Comparison of ENCODE assay signal across 9 cellular contexts in genomic region chr9:136053757-136054142, GRCh38. TPM values are rescaled to one million over a fixed set of nuclear protein-coding genes. Genes with fewer than 3 reads are reported as not detected.
DNase-seq lines count a peak whose midpoint lies in the region; ATAC-seq and TF ChIP-seq lines count a peak whose summit lies in the region.
"Had no signal": no experiment of that assay in that cellular context is flagged by ENCODE, and none has a peak within 500 bp of the region (broad histone marks: within the 10 kb centered on the region; RNA-seq: fewer than 3 reads in every experiment).

No MANE protein-coding gene starts in this region.

- peaks cover 6 to 8% of the 10 kb centered on the region in 2 experiments for H3K36me3 ChIP-seq in SK-N-SH (replicated peaks in 1 of 2; ENCODE audit: control insufficient read depth in 1 of 2, insufficient read depth in 2 of 2, low read length in 1 of 2)
- peaks cover 0 to 45% of the 10 kb centered on the region in 2 experiments for H3K36me3 ChIP-seq in mesenchymal stem cell (ENCODE audit: control insufficient read depth in 1 of 2, insufficient read depth in 2 of 2, low read depth in 1 of 2, low read length in 2 of 2)
- H3K36me3 ChIP-seq in tibial artery: peaks cover 6 to 14% (median 14%) of the 10 kb centered on the region in 3 donors

- H3K4me2 ChIP-seq in SK-N-SH: peak overlapping the region; percentile 99
- H3K4me2 ChIP-seq in mesenchymal stem cell (ENCODE audit: low read length, poor library complexity, severe bottlenecking): peak overlapping the region; percentile 80

- POLR2A ChIA-PET in SK-N-SH (lab: Yijun Ruan, JAX): no interaction called here

- H3K27me3 ChIP-seq in SK-N-SH (ENCODE audit: insufficient read depth) (no peaks in the 10 kb centered on the region), mesenchymal stem cell (ENCODE audit: control insufficient read depth in 1 of 2, insufficient read depth in 1 of 2, low read length in 2 of 2) (no peaks in the 10 kb centered on the region), tibial artery (no peaks in the 10 kb centered on the region)

- peak overlapping the region in 1 of 2 experiments; percentile 18 for H3K14ac ChIP-seq in mesenchymal stem cell (ENCODE audit: low read length in 2 of 2)

- H3K79me1 ChIP-seq in mesenchymal stem cell (replicated peaks; ENCODE audit: low read length, poor library complexity, severe bottlenecking): peaks cover 39% of the 10 kb centered on the region

- DNase-seq in SK-N-SH (peak; percentile 23), SW480 (ENCODE audit: low spot score) (peak; percentile 18), mesenchymal stem cell (no peak), tibial artery (no peak), T-helper 17 cell (no peak)
- DNase-seq: activated CD4-positive, alpha-beta T cell treated with anti-CD3 and anti-CD28 coated beads for 1 hour had no signal

- peak overlapping the region; percentile 45 for H4K8ac ChIP-seq in mesenchymal stem cell (ENCODE audit: low read length)

- H3K27ac Mint-ChIP-seq in T-helper 17 cell: no peak overlapping the region

- peak overlapping the region; percentile 91 for H4K91ac ChIP-seq in mesenchymal stem cell (ENCODE audit: low read length)

- no peaks in the 10 kb centered on the region for H3K9me2 ChIP-seq in SK-N-SH

- H3K23ac ChIP-seq in mesenchymal stem cell (ENCODE audit: low read length in 2 of 2): peak overlapping the region in 1 of 2 experiments; percentile 18

- no peak overlapping the region for H3K4me3 Mint-ChIP-seq in T-helper 17 cell

- no peak overlapping the region for H2BK5ac ChIP-seq in mesenchymal stem cell (ENCODE audit: low read depth, low read length, poor library complexity, severe bottlenecking)

- H3K4me1 Mint-ChIP-seq in T-helper 17 cell: peaks cover 20% of the 10 kb centered on the region

- CTCF ChIA-PET in SK-N-SH (lab: Yijun Ruan, JAX): interaction anchor here (0.6 to 4.0 kb wide), 5 partner anchors 37 to 93 kb away, joined by 3 to 25 read pairs (median 3); no protein-coding TSS in a partner anchor

- no peaks in the 10 kb centered on the region for H3K36me3 Mint-ChIP-seq in T-helper 17 cell (ENCODE audit: low read depth)

- peak overlapping the region; percentile 87 for H2BK15ac ChIP-seq in mesenchymal stem cell (ENCODE audit: low read depth, poor library complexity, severe bottlenecking)

- peaks cover 28% of the 10 kb centered on the region for H4K20me1 ChIP-seq in SK-N-SH (ENCODE audit: insufficient read depth)

- peak overlapping the region in 1 of 2 experiments; percentile 14 for H3K4ac ChIP-seq in mesenchymal stem cell (ENCODE audit: low read depth in 1 of 2, low read length in 2 of 2)

- H2AFZ ChIP-seq in SK-N-SH (ENCODE audit: low read depth) (no peak overlapping the region), mesenchymal stem cell (ENCODE audit: low read depth, low read length) (no peak overlapping the region)

- H3K27ac ChIP-seq in SK-N-SH (ENCODE audit: low read depth in 2 of 2, low read length in 1 of 2) (peak overlapping the region in 1 of 2 experiments; percentile 88; a peak in 3 of 4 replicates), mesenchymal stem cell (ENCODE audit: low read length, poor library complexity, severe bottlenecking) (peak overlapping the region; percentile 98), tibial artery (peak overlapping the region; percentile 62)

- H3K9me3 ChIP-seq in SK-N-SH: no peaks in the 10 kb centered on the region
- H3K9me3 ChIP-seq in mesenchymal stem cell (ENCODE audit: control insufficient read depth, low read length): no peaks in the 10 kb centered on the region
- no peaks in the 10 kb centered on the region for H3K9me3 ChIP-seq in tibial artery
- H3K9me3 ChIP-seq in T-helper 17 cell (ENCODE audit: control insufficient read depth, low read length, poor library complexity, severe bottlenecking): no peaks in the 10 kb centered on the region

- peak overlapping the region; percentile 51 for H2AK5ac ChIP-seq in mesenchymal stem cell (ENCODE audit: low read length, severe bottlenecking)

- ATAC-seq in SK-N-SH treated with all-trans-retinoic acid at 6 μM for 48 hours (no peak), GM18868 (IDR thresholded peaks at IDR 0.05; ENCODE audit: unreplicated experiment) (no peak), T-helper 17 cell (no peak), HG03159 (IDR thresholded peaks at IDR 0.05; ENCODE audit: unreplicated experiment) (no peak)

- H2BK12ac ChIP-seq in mesenchymal stem cell (ENCODE audit: low read length in 2 of 2): peak overlapping the region; percentile 59 to 67

- peaks cover 77% of the 10 kb centered on the region for H3K79me2 ChIP-seq in SK-N-SH (ENCODE audit: insufficient read depth)

- peak overlapping the region; percentile 90 for H2BK120ac ChIP-seq in mesenchymal stem cell (ENCODE audit: low read depth, low read length)

- H3K9ac ChIP-seq in SK-N-SH (peak overlapping the region; percentile 84; the same call in 1 of the 2 replicates), mesenchymal stem cell (ENCODE audit: low read length) (no peak overlapping the region)

- peaks cover 13% of the 10 kb centered on the region for H3K27me3 Mint-ChIP-seq in T-helper 17 cell

- TF ChIP-seq RAD21 in SK-N-SH (IDR thresholded peaks at IDR 0.05; ENCODE audit: low read length): no peak

- peaks cover 21% of the 10 kb centered on the region for H3F3A ChIP-seq in SK-N-SH (replicated peaks; ENCODE audit: insufficient read depth)

- intact Hi-C loops in tibial artery (cut with DNase I; ENCODE audit: low total_unique reads): loop anchor here (5.0 kb wide), 1 partner anchor 34 kb away; no protein-coding TSS in a partner anchor

- peak overlapping the region; percentile 52 to 92 for H3K18ac ChIP-seq in mesenchymal stem cell (ENCODE audit: low read depth in 1 of 2, low read length in 2 of 2)

- TF ChIP-seq CTCF in SK-N-SH (IDR thresholded peaks at IDR 0.05) (no peak), tibial artery (IDR thresholded peaks at IDR 0.05) (no peak)

- H3K4me1 ChIP-seq in SK-N-SH (ENCODE audit: control insufficient read depth in 1 of 2, insufficient read depth in 2 of 2, low read depth in 1 of 2, low read length in 1 of 2) (peaks cover 26 to 34% of the 10 kb centered on the region in 2 experiments; a peak in 3 of 4 replicates), mesenchymal stem cell (ENCODE audit: control insufficient read depth, insufficient read depth, low read depth, low read length) (peaks cover 66% of the 10 kb centered on the region), tibial artery (peaks cover 0 to 87% (median 65%) of the 10 kb centered on the region in 4 donors)

- H3K4me3 ChIP-seq in SK-N-SH (ENCODE audit: low read depth in 2 of 2, low read length in 1 of 2) (no peak overlapping the region; a peak in 1 of 4 replicates), mesenchymal stem cell (ENCODE audit: insufficient read depth in 1 of 2, low read depth in 1 of 2, low read length in 2 of 2) (no peak overlapping the region), tibial artery (no peak overlapping the region)

- WGBS in SK-N-SH (ENCODE audit: low lambda C conversion rate): 60% methylated on average over 2 of the region's 8 CpGs
- 85% methylated on average over 8 of the region's 8 CpGs for WGBS in mesenchymal stem cell

- TF ChIP-seq EP300 in SK-N-SH (IDR thresholded peaks at IDR 0.05; ENCODE audit: borderline replicate concordance in 1 of 2, low read depth in 1 of 2, low read length in 1 of 2): no peak

TF ChIP-seq in SK-N-SH, 30 proteins besides CTCF, POLR2A, EP300 and RAD21:
- TF ChIP-seq MXI1 (IDR thresholded peaks at IDR 0.05; ENCODE audit: low read depth, low read length) (no peak), SIN3A (IDR thresholded peaks at IDR 0.05; ENCODE audit: borderline replicate concordance, low read depth, low read length) (no peak), TEAD4 (IDR thresholded peaks at IDR 0.05; ENCODE audit: borderline replicate concordance, insufficient read depth) (no peak)
TF ChIP-seq in SK-N-SH: peak in this region for 0.

TF ChIP-seq in SK-N-SH treated with all-trans-retinoic acid at 6 μM for 48 hours, 23 proteins besides CTCF, POLR2A, EP300 and RAD21 (continues in another document):
- TF ChIP-seq SNAI2 (CRISPR knock-in tag; IDR thresholded peaks at IDR 0.05) (no peak), ZC3H10 (CRISPR knock-in tag; IDR thresholded peaks at IDR 0.05) (no peak), BACH2 (CRISPR knock-in tag; IDR thresholded peaks at IDR 0.05; ENCODE audit: borderline replicate concordance) (no peak), PPARA (CRISPR knock-in tag; IDR thresholded peaks at IDR 0.05; ENCODE audit: borderline replicate concordance) (no peak), ZFP3 (CRISPR knock-in tag; IDR thresholded peaks at IDR 0.05) (no peak), ZFP30 (CRISPR knock-in tag; IDR thresholded peaks at IDR 0.05) (no peak)
- TF ChIP-seq, protein P1, sequence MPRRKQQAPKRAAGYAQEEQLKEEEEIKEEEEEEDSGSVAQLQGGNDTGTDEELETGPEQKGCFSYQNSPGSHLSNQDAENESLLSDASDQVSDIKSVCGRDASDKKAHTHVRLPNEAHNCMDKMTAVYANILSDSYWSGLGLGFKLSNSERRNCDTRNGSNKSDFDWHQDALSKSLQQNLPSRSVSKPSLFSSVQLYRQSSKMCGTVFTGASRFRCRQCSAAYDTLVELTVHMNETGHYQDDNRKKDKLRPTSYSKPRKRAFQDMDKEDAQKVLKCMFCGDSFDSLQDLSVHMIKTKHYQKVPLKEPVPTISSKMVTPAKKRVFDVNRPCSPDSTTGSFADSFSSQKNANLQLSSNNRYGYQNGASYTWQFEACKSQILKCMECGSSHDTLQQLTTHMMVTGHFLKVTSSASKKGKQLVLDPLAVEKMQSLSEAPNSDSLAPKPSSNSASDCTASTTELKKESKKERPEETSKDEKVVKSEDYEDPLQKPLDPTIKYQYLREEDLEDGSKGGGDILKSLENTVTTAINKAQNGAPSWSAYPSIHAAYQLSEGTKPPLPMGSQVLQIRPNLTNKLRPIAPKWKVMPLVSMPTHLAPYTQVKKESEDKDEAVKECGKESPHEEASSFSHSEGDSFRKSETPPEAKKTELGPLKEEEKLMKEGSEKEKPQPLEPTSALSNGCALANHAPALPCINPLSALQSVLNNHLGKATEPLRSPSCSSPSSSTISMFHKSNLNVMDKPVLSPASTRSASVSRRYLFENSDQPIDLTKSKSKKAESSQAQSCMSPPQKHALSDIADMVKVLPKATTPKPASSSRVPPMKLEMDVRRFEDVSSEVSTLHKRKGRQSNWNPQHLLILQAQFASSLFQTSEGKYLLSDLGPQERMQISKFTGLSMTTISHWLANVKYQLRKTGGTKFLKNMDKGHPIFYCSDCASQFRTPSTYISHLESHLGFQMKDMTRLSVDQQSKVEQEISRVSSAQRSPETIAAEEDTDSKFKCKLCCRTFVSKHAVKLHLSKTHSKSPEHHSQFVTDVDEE (CRISPR knock-in tag; IDR thresholded peaks at IDR 0.05): no peak

RNA-seq across cellular contexts. Expression of gene NACC2, which starts 41.3 kb away (rescaled TPM):
- 18.4 and 22.1 TPM in 2 replicates for polyA plus RNA-seq in SK-N-SH (2012; rRNA removed)
- 11.0 and 14.6 TPM in 2 replicates for polyA plus RNA-seq in SK-N-SH (2012; cell fraction: cytosol; rRNA removed)
- polyA plus RNA-seq in SK-N-SH (2012; cell fraction: nucleus; rRNA removed): 32.2 and 32.4 TPM in 2 replicates
- 25.9 TPM for polyA plus RNA-seq in mesenchymal stem cell (2013, experiment 1 of 2)
- polyA plus RNA-seq in mesenchymal stem cell (2013, experiment 2 of 2): 26.0 TPM
- total RNA-seq in T-helper 17 cell: 1 to 10 TPM; 5.8 to 5.9 TPM

Comparison
In these comparisons a context has a peak if more than half of its experiments do, and no peak if none do; other contexts are left out.
1. DNase-seq: peak in SK-N-SH (single experiment) and SW480 (single experiment); none in mesenchymal stem cell (single experiment), tibial artery (0 of 2) and T-helper 17 cell (0 of 3).